Comparison of ENCODE assay signal across 7 cellular contexts in genomic region chr3:3998140-3998977, GRCh38.
DNase-seq lines count a peak whose midpoint lies in the region; ATAC-seq and TF ChIP-seq lines count a peak whose summit lies in the region.

No MANE protein-coding gene starts in this region.

- ATAC-seq in GM19043 (IDR thresholded peaks at IDR 0.05; ENCODE audit: low read depth, unreplicated experiment) (peak; percentile 74), HG03175 (IDR thresholded peaks at IDR 0.05; ENCODE audit: unreplicated experiment) (peak; percentile 84)

- H3K27ac ChIP-seq in breast epithelium: no peak overlapping the region

- no peak for TF ChIP-seq POLR2A in breast epithelium (IDR thresholded peaks at IDR 0.05)

- DNase-seq in ELR (ENCODE audit: low read depth) (peak; percentile 4), NCI-H748 (lab: John Stamatoyannopoulos, UW; ENCODE audit: unreplicated experiment) (peak; percentile 58), breast epithelium (ENCODE audit: low spot score in 2 of 2) (no peak)
- DNase-seq in activated CD8-positive, alpha-beta memory T cell treated with anti-CD3 and anti-CD28 coated beads, Interleukin-2, amount 50 U/mL, for 4 hours: no peak

- TF ChIP-seq CTCF in breast epithelium (IDR thresholded peaks at IDR 0.05) (peak in 2 of 3 donors; percentile 26 to 34), nephron (IDR thresholded peaks at IDR 0.05; ENCODE audit: unreplicated experiment in 3 of 3) (peak; percentile 38 to 61 (median 55))

- H3K4me3 ChIP-seq in breast epithelium: no peak overlapping the region

- intact Hi-C loops in breast epithelium (cut with DNase I; ENCODE audit: low total_unique reads): no loop called here

- peaks cover 24% of the 10 kb centered on the region for H3K9me3 Mint-ChIP-seq in nephron

- no peak overlapping the region for H3K4me3 Mint-ChIP-seq in nephron

- peak overlapping the region in 1 of 3 experiments; percentile 37 for H3K27ac Mint-ChIP-seq in nephron

- no peaks in the 10 kb centered on the region for H3K36me3 ChIP-seq in breast epithelium

- no peaks in the 10 kb centered on the region for H3K36me3 Mint-ChIP-seq in nephron (ENCODE audit: low read depth)

- peaks cover 0 to 8% of the 10 kb centered on the region in 2 donors for H3K9me3 ChIP-seq in breast epithelium

- peaks cover 9% of the 10 kb centered on the region for H3K4me1 Mint-ChIP-seq in nephron

- H3K4me1 ChIP-seq in breast epithelium: no peaks in the 10 kb centered on the region

- no peaks in the 10 kb centered on the region for H3K27me3 ChIP-seq in breast epithelium

- peaks cover 3% of the 10 kb centered on the region for H3K27me3 Mint-ChIP-seq in nephron (ENCODE audit: low read depth)

Comparison
In these comparisons a context has a peak if more than half of its experiments do, and no peak if none do; other contexts are left out.
1. DNase-seq: peak in ELR (single experiment) and NCI-H748 (single experiment); none in breast epithelium (0 of 2) and activated CD8-positive, alpha-beta memory T cell treated with anti-CD3 and anti-CD28 coated beads, Interleukin-2, amount 50 U/mL, for 4 hours (single experiment).